24 cellular contexts compared by ENCODE assay signal in genomic region chr20:43538855-43539700, GRCh38. TPM values are rescaled to one million over a fixed set of nuclear protein-coding genes. Genes with fewer than 3 reads are reported as not detected.
DNase-seq lines count a peak whose midpoint lies in the region; ATAC-seq, FAIRE-seq and TF ChIP-seq lines count a peak whose summit lies in the region.
"Had no signal": no experiment of that assay in that cellular context is flagged by ENCODE, and none has a peak within 500 bp of the region (broad histone marks: within the 10 kb centered on the region; RNA-seq: fewer than 3 reads in every experiment).

No MANE protein-coding gene starts in this region.

- peak; percentile 71 for FAIRE-seq in HTR-8/SVneo (lab: Jason Lieb, UNC)
- FAIRE-seq: GM12892, TTC549 had no signal

- H3K36me3 Mint-ChIP-seq in CD14-positive monocyte = peaks cover 8 to 9% of the 10 kb centered on the region in 2 donors

- H3K27me3 ChIP-seq in esophagus squamous epithelium = no peaks in the 10 kb centered on the region
- H3K27me3 ChIP-seq: BLaER1 treated with 17β-estradiol and CSF1 and Interleukin-3, amounts not matched to agents 10 nM and 100 nM; upper lobe of left lung had no signal

- WGBS in esophagus squamous epithelium, 2 donors = 75 to 82% methylated on average over 5 to 6 of the region's 6 CpGs

- DNase-seq in HTR-8/SVneo (ENCODE audit: insufficient read length, low spot score) = no peak
- DNase-seq in astrocyte of the hippocampus (ENCODE audit: low read depth, low spot score) = peak; percentile 46
- DNase-seq in kidney tubule cell (ENCODE audit: low spot score) = peak; percentile 39
- DNase-seq in omental fat pad (ENCODE audit: low spot score) = no peak
- no peak for DNase-seq in NCI-H524 (lab: John Stamatoyannopoulos, UW)
- no peak for DNase-seq in esophagus squamous epithelium (lab: John Stamatoyannopoulos, UW)
- no peak for DNase-seq in CD14-positive monocyte (ENCODE audit: low spot score)
- DNase-seq in mucosa of gallbladder (ENCODE audit: low spot score) = no peak
- DNase-seq: activated CD8-positive, alpha-beta memory T cell treated with anti-CD3 and anti-CD28 coated beads, Interleukin-2, amount 50 U/mL, for 4 hours; activated naive CD4-positive, alpha-beta T cell treated with anti-CD3 and anti-CD28 coated beads for 36 hours; amniotic stem cell; left ventricle myocardium inferior; stimulated activated naive B cell treated with anti-CD40 and anti-IgM and Interleukin-4, amounts not matched to agents 10 μg/mL and 1 μg/mL and 100 μg/mL, for 72 hours; upper lobe of left lung had no signal

- H3K4me3 Mint-ChIP-seq in CD14-positive monocyte = no peak overlapping the region
- H3K4me3 Mint-ChIP-seq: activated naive CD4-positive, alpha-beta T cell treated with anti-CD3 and anti-CD28 coated beads for 36 hours; mesothelial cell of epicardium; naive thymus-derived CD8-positive, alpha-beta T cell; stimulated activated naive B cell treated with anti-CD40 and anti-IgM and Interleukin-4, amounts not matched to agents 10 μg/mL and 1 μg/mL and 100 μg/mL, for 72 hours; T-helper 1 cell treated with Interleukin-12 subunit alpha and Interleukin-12 subunit beta and Interleukin-4 antibody, amounts not matched to agents 30 μg/mL and 1 μg/mL, for 36 hours had no signal

- no peaks in the 10 kb centered on the region for H3K27me3 Mint-ChIP-seq in CD14-positive monocyte (ENCODE audit: low read depth in 3 of 3)
- H3K27me3 Mint-ChIP-seq: naive thymus-derived CD8-positive, alpha-beta T cell; stimulated activated naive B cell treated with anti-CD40 and anti-IgM and Interleukin-4, amounts not matched to agents 10 μg/mL and 1 μg/mL and 100 μg/mL, for 72 hours had no signal

- TF ChIP-seq POLR2A in esophagus squamous epithelium (IDR thresholded peaks at IDR 0.05) = no peak

- intact Hi-C loops in esophagus squamous epithelium (cut with DNase I) (loop anchor here (10.0 kb wide), 1 partner anchor 546 kb away; no protein-coding TSS in a partner anchor), CD14-positive monocyte (cut with micrococcal nuclease) (loop anchor here (10.0 kb wide), 2 partner anchors 156 to 546 kb away; no protein-coding TSS in a partner anchor)

- no peaks in the 10 kb centered on the region for H3K9me3 ChIP-seq in esophagus squamous epithelium
- H3K9me3 ChIP-seq: BLaER1 treated with 17β-estradiol and CSF1 and Interleukin-3, amounts not matched to agents 10 nM and 100 nM; left ventricle myocardium inferior; upper lobe of left lung had no signal

- peak; percentile 12 for ATAC-seq in omental fat pad (ENCODE audit: low FRiP score)
- ATAC-seq: naive thymus-derived CD8-positive, alpha-beta T cell had no signal

- H3K27ac Mint-ChIP-seq in CD14-positive monocyte = peak overlapping the region in 3 of 7 donors; percentile 18 to 66 (median 56)
- H3K27ac Mint-ChIP-seq: activated naive CD4-positive, alpha-beta T cell treated with anti-CD3 and anti-CD28 coated beads for 36 hours; mesothelial cell of epicardium; stimulated activated naive B cell treated with anti-CD40 and anti-IgM and Interleukin-4, amounts not matched to agents 10 μg/mL and 1 μg/mL and 100 μg/mL, for 72 hours; T-helper 1 cell treated with Interleukin-12 subunit alpha and Interleukin-12 subunit beta and Interleukin-4 antibody, amounts not matched to agents 30 μg/mL and 1 μg/mL, for 36 hours had no signal

- H3K9me3 Mint-ChIP-seq in CD14-positive monocyte = no peaks in the 10 kb centered on the region
- H3K9me3 Mint-ChIP-seq: activated naive CD4-positive, alpha-beta T cell treated with anti-CD3 and anti-CD28 coated beads for 36 hours; mesothelial cell of epicardium; naive thymus-derived CD8-positive, alpha-beta T cell; stimulated activated naive B cell treated with anti-CD40 and anti-IgM and Interleukin-4, amounts not matched to agents 10 μg/mL and 1 μg/mL and 100 μg/mL, for 72 hours; T-helper 1 cell treated with Interleukin-12 subunit alpha and Interleukin-12 subunit beta and Interleukin-4 antibody, amounts not matched to agents 30 μg/mL and 1 μg/mL, for 36 hours had no signal

- H3K4me3 ChIP-seq in esophagus squamous epithelium = no peak overlapping the region
- H3K4me3 ChIP-seq: BLaER1 treated with 17β-estradiol and CSF1 and Interleukin-3, amounts not matched to agents 10 nM and 100 nM; left ventricle myocardium inferior; SK-N-MC; skin epidermis; upper lobe of left lung had no signal

- no peak for TF ChIP-seq CTCF in omental fat pad (IDR thresholded peaks at IDR 0.05)
- no peak for TF ChIP-seq CTCF in esophagus squamous epithelium (IDR thresholded peaks at IDR 0.05)
- no peak for TF ChIP-seq CTCF in CD14-positive monocyte (IDR thresholded peaks at IDR 0.05)

- H3K4me1 ChIP-seq in esophagus squamous epithelium = no peaks in the 10 kb centered on the region
- H3K4me1 ChIP-seq: left ventricle myocardium inferior, upper lobe of left lung had no signal

- no peak overlapping the region for H3K27ac ChIP-seq in esophagus squamous epithelium
- H3K27ac ChIP-seq: BLaER1 treated with 17β-estradiol and CSF1 and Interleukin-3, amounts not matched to agents 10 nM and 100 nM; KMS-11; left ventricle myocardium inferior; SK-N-MC; skin epidermis; upper lobe of left lung had no signal

- peaks cover 14% of the 10 kb centered on the region for H3K4me1 Mint-ChIP-seq in CD14-positive monocyte
- H3K4me1 Mint-ChIP-seq: mesothelial cell of epicardium; naive thymus-derived CD8-positive, alpha-beta T cell had no signal

- H3K36me3 ChIP-seq in esophagus squamous epithelium = peaks cover 0 to 70% (median 6%) of the 10 kb centered on the region in 3 donors

RNA-seq across cellular contexts. Expression of gene SGK2, which starts 19.7 kb away (rescaled TPM):
- total RNA-seq in omental fat pad (10 to 100 TPM in 3 of 4 donors, 1 to 10 TPM in 1; 3.6 to 15.1 (median 14.4) TPM), esophagus squamous epithelium (1 to 10 TPM in 1 of 4 donors, under 1 TPM in 1, not detected in 2; 0.68 to 3.6 TPM), mucosa of gallbladder (56.8 TPM)
- not detected for polyA plus RNA-seq in CD14-positive monocyte
- total RNA-seq: HT1080 had no signal
- polyA plus RNA-seq: naive thymus-derived CD8-positive, alpha-beta T cell had no signal

RNA-seq across cellular contexts. Expression of gene L3MBTL1, which starts 31.6 kb away (rescaled TPM):
- 1 to 10 TPM; 6.5 to 9.8 (median 7.4) TPM for total RNA-seq in omental fat pad
- total RNA-seq in esophagus squamous epithelium = 10 to 100 TPM in 1 of 4 donors, 1 to 10 TPM in 3; 3.5 to 31.7 (median 7.9) TPM
- polyA plus RNA-seq in CD14-positive monocyte = under 1 TPM; 0.31 to 0.36 TPM
- total RNA-seq in mucosa of gallbladder = 23.2 TPM
- total RNA-seq: HT1080 had no signal

RNA-seq across cellular contexts. Expression of gene IFT52, which starts 51.7 kb away (rescaled TPM):
- total RNA-seq in omental fat pad (10 to 100 TPM; 16.9 to 54.7 (median 19.1) TPM), esophagus squamous epithelium (10 to 100 TPM in 2 of 4 donors, 1 to 10 TPM in 2; 6.9 to 18.5 (median 13.0) TPM), mucosa of gallbladder (23.5 TPM)
- polyA plus RNA-seq in CD14-positive monocyte = 10 to 100 TPM; 24.1 to 28.1 TPM

Comparison
In these comparisons a context has a peak if more than half of its experiments do, and no peak if none do; other contexts are left out.
1. DNase-seq: peak in astrocyte of the hippocampus (single experiment) and kidney tubule cell (single experiment); none in HTR-8/SVneo (single experiment), omental fat pad (single experiment), NCI-H524 (0 of 2), esophagus squamous epithelium (single experiment), CD14-positive monocyte (single experiment) and mucosa of gallbladder (single experiment).